In the genomic region with DNA sequence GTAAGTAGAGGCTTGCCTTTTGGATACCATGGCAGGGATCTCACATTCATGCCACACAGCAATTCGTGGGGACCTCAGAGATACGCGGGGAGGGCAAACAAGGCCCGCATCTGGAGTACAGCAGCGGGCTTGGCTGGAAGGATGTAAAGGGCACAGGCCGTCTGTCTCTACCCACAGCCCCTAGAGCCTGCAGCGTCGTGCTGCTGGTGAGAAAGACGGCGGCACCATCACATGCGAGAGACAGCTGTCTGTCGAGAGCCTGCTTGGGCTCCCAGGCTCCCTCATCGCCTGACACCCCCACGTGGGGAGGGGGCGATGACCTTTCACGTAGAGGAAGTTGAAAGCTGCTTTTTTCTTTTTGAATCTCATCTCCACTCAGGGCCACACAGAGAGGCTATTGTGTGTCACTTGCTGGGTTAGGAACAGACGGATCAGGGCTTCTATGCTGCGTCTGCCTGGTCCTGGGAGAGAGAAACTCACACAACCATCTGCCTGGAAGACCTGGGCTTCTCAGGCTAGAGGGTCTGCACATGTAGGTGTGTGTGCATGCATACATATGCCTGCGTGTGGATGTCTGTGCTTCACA, we compare ENCODE assay signal across 16 cellular contexts.
"Had no signal": no experiment of that assay in that cellular context is flagged by ENCODE, and none has a peak within 500 bp of the region (broad histone marks: within the 10 kb centered on the region; RNA-seq: fewer than 3 reads in every experiment).

No MANE protein-coding gene starts in this region.

- H3K36me3 ChIP-seq: sigmoid colon, upper lobe of left lung, WERI-Rb-1 had no signal

- H3K4me3 ChIP-seq: sigmoid colon, smooth muscle cell, upper lobe of left lung had no signal

- H3K27ac ChIP-seq: sigmoid colon, upper lobe of left lung, WERI-Rb-1 had no signal

- H3K4me2 ChIP-seq: smooth muscle cell had no signal

- H3K27me3 ChIP-seq: upper lobe of left lung had no signal

- H3K9me3 ChIP-seq: sigmoid colon, upper lobe of left lung had no signal

- DNase-seq: activated CD4-positive, alpha-beta T cell treated with anti-CD3 and anti-CD28 coated beads for 1 hour; activated CD4-positive, alpha-beta T cell treated with anti-CD3 and anti-CD28 coated beads, Interleukin-2, amount 50 U/mL, for 1 hour; activated CD8-positive, alpha-beta memory T cell treated with anti-CD3 and anti-CD28 coated beads, Interleukin-2, amount 50 U/mL, for 48 hours; activated naive CD4-positive, alpha-beta T cell treated with Interleukin-2 at 50 U/mL for 16 hours; activated T-cell treated with anti-CD3 and anti-CD28 coated beads, Interleukin-2, amount 50 U/mL, for 4 hours; dermis blood vessel endothelial cell; effector memory CD4-positive, alpha-beta T cell; mesenchymal stem cell; nucleus accumbens; sigmoid colon; stimulated activated CD4-positive, alpha-beta T cell treated with anti-CD3 and anti-CD28 coated beads, Interleukin-4, amount 100 ng/mL, for 1 hour; stimulated activated naive CD4-positive, alpha-beta T cell treated with Interleukin-2 at 50 U/mL for 16 hours; T-cell had no signal
